ENCODE assay signal across 7 cellular contexts in genomic region chr2:111503844-111504570, GRCh38.
DNase-seq lines count a peak whose midpoint lies in the region; ATAC-seq and TF ChIP-seq lines count a peak whose summit lies in the region.
"Not testable (repeated sequence)": the region's sequence is repeated elsewhere in the genome, so short reads cannot be mapped to it uniquely, and the experiment has no call there.

No MANE protein-coding gene starts in this region.

- not testable (repeated sequence) for H3K9ac ChIP-seq in PC-3 (ENCODE audit: low read length)

- H3K9me2 ChIP-seq in PC-3 (replicated peaks; ENCODE audit: low read length): not testable (repeated sequence)

- peaks cover 25% of the 10 kb centered on the region for H3K4me1 Mint-ChIP-seq in activated CD4-positive, alpha-beta T cell treated with anti-CD3 and anti-CD28 coated beads, Interleukin-2, amount 10 ng/mL, durations not matched to agents 24 days and 14 days
- H3K4me1 Mint-ChIP-seq in activated T-helper 17 cell treated with anti-CD3 and anti-CD28 coated beads, Interleukin-2, amount 50 U/mL, for 72 hours: peaks cover 25% of the 10 kb centered on the region
- H3K4me1 Mint-ChIP-seq in MCF 10A (ENCODE audit: insufficient read depth, unreplicated experiment): not testable (repeated sequence)
- H3K4me1 Mint-ChIP-seq in stimulated activated effector memory CD8-positive, alpha-beta T cell treated with anti-CD3 and anti-CD28 coated beads, Interleukin-12 subunit alpha, Interleukin-12 subunit beta, amount 100 ng/mL, for 72 hours: peaks cover 37% of the 10 kb centered on the region

- H3K79me2 ChIP-seq in PC-3 (ENCODE audit: low read length): not testable (repeated sequence)

- ATAC-seq in PC-3: peak; percentile 91
- ATAC-seq in activated T-helper 17 cell treated with anti-CD3 and anti-CD28 coated beads, Interleukin-2, amount 50 U/mL, for 72 hours (replicated peaks): peak; percentile 62
- peak; percentile 33 for ATAC-seq in left lung
- ATAC-seq in stimulated activated effector memory CD8-positive, alpha-beta T cell treated with anti-CD3 and anti-CD28 coated beads, Interleukin-12 subunit alpha, Interleukin-12 subunit beta, amount 100 ng/mL, for 72 hours: peak; percentile 80

- H2AFZ ChIP-seq in PC-3 (ENCODE audit: low read length): not testable (repeated sequence)

- not testable (repeated sequence) for H3K27me3 ChIP-seq in PC-3 (ENCODE audit: low read length); left lung

- H3K36me3 Mint-ChIP-seq in activated CD4-positive, alpha-beta T cell treated with anti-CD3 and anti-CD28 coated beads, Interleukin-2, amount 10 ng/mL, durations not matched to agents 24 days and 14 days (ENCODE audit: low read depth); activated T-helper 17 cell treated with anti-CD3 and anti-CD28 coated beads, Interleukin-2, amount 50 U/mL, for 72 hours (ENCODE audit: low read depth); MCF 10A (ENCODE audit: insufficient read depth, unreplicated experiment); stimulated activated effector memory CD8-positive, alpha-beta T cell treated with anti-CD3 and anti-CD28 coated beads, Interleukin-12 subunit alpha, Interleukin-12 subunit beta, amount 100 ng/mL, for 72 hours: not testable (repeated sequence)

- not testable (repeated sequence) for H3K4me2 ChIP-seq in PC-3 (ENCODE audit: low read length)

- CTCF ChIA-PET in PC-3 (lab: Charles Lee); MCF 10A (lab: Yijun Ruan, JAX): not testable (repeated sequence)

- not testable (repeated sequence) for H3F3A ChIP-seq in PC-3 (ENCODE audit: low read length, unreplicated experiment)

- H3K27me3 Mint-ChIP-seq in activated CD4-positive, alpha-beta T cell treated with anti-CD3 and anti-CD28 coated beads, Interleukin-2, amount 10 ng/mL, durations not matched to agents 24 days and 14 days; activated T-helper 17 cell treated with anti-CD3 and anti-CD28 coated beads, Interleukin-2, amount 50 U/mL, for 72 hours; MCF 10A (ENCODE audit: insufficient read depth, unreplicated experiment): not testable (repeated sequence)

- not testable (repeated sequence) for TF ChIP-seq CTCF in PC-3 (conservative IDR thresholded peaks at IDR 0.05; ENCODE audit: low read depth, low read length); MCF 10A (IDR thresholded peaks at IDR 0.05; ENCODE audit: unreplicated experiment); left lung (IDR thresholded peaks at IDR 0.05)

- POLR2A ChIA-PET in PC-3 (lab: Charles Lee; ENCODE audit: unreplicated experiment); MCF 10A (lab: Yijun Ruan, JAX): not testable (repeated sequence)

- not testable (repeated sequence) for H3K9me3 Mint-ChIP-seq in activated CD4-positive, alpha-beta T cell treated with anti-CD3 and anti-CD28 coated beads, Interleukin-2, amount 10 ng/mL, durations not matched to agents 24 days and 14 days; activated T-helper 17 cell treated with anti-CD3 and anti-CD28 coated beads, Interleukin-2, amount 50 U/mL, for 72 hours; MCF 10A (ENCODE audit: unreplicated experiment); stimulated activated effector memory CD8-positive, alpha-beta T cell treated with anti-CD3 and anti-CD28 coated beads, Interleukin-12 subunit alpha, Interleukin-12 subunit beta, amount 100 ng/mL, for 72 hours

- not testable (repeated sequence) for BruUV-seq in PC-3 (replicated peaks; lab: Mats Ljungman, UMichigan); MCF 10A (replicated peaks; lab: Mats Ljungman, UMichigan)

- intact Hi-C loops in PC-3 (cut with micrococcal nuclease); activated CD4-positive, alpha-beta T cell treated with anti-CD3 and anti-CD28 coated beads, Interleukin-2, amount 10 ng/mL, durations not matched to agents 24 days and 14 days (cut with micrococcal nuclease); MCF 10A (cut with micrococcal nuclease); left lung (cut with DNase I): not testable (repeated sequence)

- peak overlapping the region; percentile 34; the same call in 1 of the 2 replicates for H3K27ac ChIP-seq in PC-3 (ENCODE audit: low read length)
- not testable (repeated sequence) for H3K27ac ChIP-seq in left lung

- H3K27ac Mint-ChIP-seq in activated CD4-positive, alpha-beta T cell treated with anti-CD3 and anti-CD28 coated beads, Interleukin-2, amount 10 ng/mL, durations not matched to agents 24 days and 14 days: peak overlapping the region; percentile 92
- H3K27ac Mint-ChIP-seq in activated T-helper 17 cell treated with anti-CD3 and anti-CD28 coated beads, Interleukin-2, amount 50 U/mL, for 72 hours: peak overlapping the region; percentile 89
- H3K27ac Mint-ChIP-seq in MCF 10A (ENCODE audit: low read depth, unreplicated experiment): peak overlapping the region; percentile 93
- H3K27ac Mint-ChIP-seq in stimulated activated effector memory CD8-positive, alpha-beta T cell treated with anti-CD3 and anti-CD28 coated beads, Interleukin-12 subunit alpha, Interleukin-12 subunit beta, amount 100 ng/mL, for 72 hours: peak overlapping the region; percentile 91

- H4K20me1 ChIP-seq in PC-3 (ENCODE audit: low read length): not testable (repeated sequence)

- H3K4me3 ChIP-seq in PC-3 (ENCODE audit: low read length); left lung: not testable (repeated sequence)

- H3K4me3 Mint-ChIP-seq in activated CD4-positive, alpha-beta T cell treated with anti-CD3 and anti-CD28 coated beads, Interleukin-2, amount 10 ng/mL, durations not matched to agents 24 days and 14 days: peak overlapping the region; percentile 41
- H3K4me3 Mint-ChIP-seq in activated T-helper 17 cell treated with anti-CD3 and anti-CD28 coated beads, Interleukin-2, amount 50 U/mL, for 72 hours: peak overlapping the region; percentile 67
- H3K4me3 Mint-ChIP-seq in MCF 10A (ENCODE audit: unreplicated experiment): not testable (repeated sequence)
- peak overlapping the region; percentile 54 for H3K4me3 Mint-ChIP-seq in stimulated activated effector memory CD8-positive, alpha-beta T cell treated with anti-CD3 and anti-CD28 coated beads, Interleukin-12 subunit alpha, Interleukin-12 subunit beta, amount 100 ng/mL, for 72 hours

- H3K4me1 ChIP-seq in PC-3 (ENCODE audit: insufficient read depth, low read length); left lung: not testable (repeated sequence)

- DNase-seq in EL: peak; percentile 27
- not testable (repeated sequence) for DNase-seq in PC-3; activated CD4-positive, alpha-beta T cell treated with anti-CD3 and anti-CD28 coated beads, Interleukin-2, amount 10 ng/mL, durations not matched to agents 24 days and 14 days; MCF 10A (ENCODE audit: unreplicated experiment); left lung
- peak in 1 of 2 donors; percentile 42 for DNase-seq in stimulated activated effector memory CD8-positive, alpha-beta T cell treated with anti-CD3 and anti-CD28 coated beads, Interleukin-12 subunit alpha, Interleukin-12 subunit beta, amount 100 ng/mL, for 72 hours (ENCODE audit: low spot score in 2 of 2)

- H3K9me3 ChIP-seq in PC-3 (ENCODE audit: low read length); left lung: not testable (repeated sequence)

- not testable (repeated sequence) for H3K36me3 ChIP-seq in PC-3 (ENCODE audit: low read depth, low read length); left lung

Comparison
In these comparisons a context has a peak if more than half of its experiments do, and no peak if none do; other contexts are left out.
1. ATAC-seq: peak in every context shown above with its lines; median percentile 91 in PC-3; 80 in stimulated activated effector memory CD8-positive, alpha-beta T cell treated with anti-CD3 and anti-CD28 coated beads, Interleukin-12 subunit alpha, Interleukin-12 subunit beta, amount 100 ng/mL, for 72 hours; 62 in activated T-helper 17 cell treated with anti-CD3 and anti-CD28 coated beads, Interleukin-2, amount 50 U/mL, for 72 hours; 33 in left lung.